Comparison of ENCODE assay signal across 8 cellular contexts in the genomic region with DNA sequence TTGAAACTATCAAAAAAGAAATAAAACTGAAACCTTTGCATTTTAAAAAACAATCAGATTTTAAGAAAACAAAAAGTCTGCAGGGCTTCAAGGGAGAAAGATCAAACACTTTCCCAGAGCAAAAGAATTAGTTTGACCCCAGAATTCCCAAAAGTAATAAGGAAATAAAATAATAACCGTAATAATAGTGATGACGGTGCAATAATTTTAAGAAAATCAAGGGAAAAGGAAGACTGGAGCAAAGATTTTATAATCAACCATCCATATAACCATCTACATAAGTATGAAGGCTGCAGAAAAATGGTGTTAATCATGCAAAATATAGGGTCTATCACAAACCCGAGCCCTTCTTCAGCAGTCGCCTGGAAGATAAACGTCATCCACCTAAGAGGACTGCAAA.
"Had no signal": no experiment of that assay in that cellular context is flagged by ENCODE, and none has a peak within 500 bp of the region (broad histone marks: within the 10 kb centered on the region; RNA-seq: fewer than 3 reads in every experiment).

No MANE protein-coding gene starts in this region.

- ATAC-seq: GM23338 had no signal

- H3K9ac ChIP-seq: KMS-11 had no signal

- H3K27ac ChIP-seq: KMS-11 had no signal

- FAIRE-seq: H1, H54, HTR-8/SVneo had no signal

- H3K4me3 ChIP-seq: GM23338 had no signal

- H3K4me2 ChIP-seq: GM23338, KMS-11 had no signal

- H2AFZ ChIP-seq: GM23338 had no signal

- DNase-seq: H9, HCEC 1CT, KBM-7 had no signal
